Comparison of ENCODE assay signal across 12 cellular contexts in the genomic region with DNA sequence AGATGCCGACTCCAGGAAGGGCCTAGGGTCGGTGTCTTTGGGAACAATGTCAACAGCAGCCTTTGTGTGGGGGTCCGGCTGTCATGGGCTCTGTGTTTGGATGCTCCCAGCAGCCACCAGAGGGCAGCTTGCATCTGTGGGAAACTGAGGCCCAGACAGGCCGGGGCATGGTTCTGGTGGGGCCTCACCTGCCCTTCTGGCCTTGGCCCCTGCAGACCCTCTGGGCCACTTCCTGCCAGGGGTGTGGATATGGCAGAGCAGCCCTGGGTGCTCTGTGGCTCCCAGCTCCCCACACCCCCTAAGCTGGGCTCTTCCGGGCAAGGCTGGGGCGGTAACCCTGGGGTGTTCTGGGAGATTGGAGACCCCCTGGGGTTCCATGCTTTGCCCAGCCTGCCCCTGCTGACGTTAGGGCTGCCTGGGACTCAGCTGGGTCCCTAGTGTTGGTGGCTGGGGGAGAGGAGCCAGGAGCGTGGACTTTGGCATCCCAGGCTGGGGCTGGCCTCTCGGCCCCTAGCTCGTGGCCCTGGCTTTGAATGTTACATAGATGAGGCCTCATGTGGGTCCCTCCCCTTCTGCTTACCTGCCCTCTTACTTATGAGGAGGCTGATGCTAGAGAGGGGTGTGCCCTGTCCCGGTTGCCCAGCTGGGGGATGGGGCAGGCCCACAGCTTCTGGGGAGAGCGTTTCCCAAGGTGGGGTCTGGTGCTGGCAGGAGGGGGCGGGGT. TPM values are rescaled to one million over a fixed set of nuclear protein-coding genes. Genes with fewer than 3 reads are reported as not detected.
DNase-seq lines count a peak whose midpoint lies in the region; ATAC-seq and TF ChIP-seq lines count a peak whose summit lies in the region.
"Had no signal": no experiment of that assay in that cellular context is flagged by ENCODE, and none has a peak within 500 bp of the region (broad histone marks: within the 10 kb centered on the region; RNA-seq: fewer than 3 reads in every experiment).

No MANE protein-coding gene starts in this region.

- no peak for TF ChIP-seq POLR2A in gastrocnemius medialis (IDR thresholded peaks at IDR 0.05)

- CTCF ChIA-PET in activated CD4-positive, alpha-beta memory T cell treated with anti-CD3 and anti-CD28 coated beads for 36 hours (lab: Charles Lee): interaction anchor here (1.0 to 2.1 kb wide), 3 partner anchors 33 to 78 kb away, joined by 3 to 24 read pairs (median 3); no protein-coding TSS in a partner anchor
- CTCF ChIA-PET in activated CD4-positive, alpha-beta memory T cell treated with anti-CD3 and anti-CD28 coated beads, Interleukin-2, amount 10 ng/mL, durations not matched to agents 7 days and 5 days (lab: Charles Lee): interaction anchor here (1.1 kb wide), 1 partner anchor 79 kb away, joined by 6 read pairs; no protein-coding TSS in a partner anchor

- H3K27me3 Mint-ChIP-seq in activated CD4-positive, alpha-beta memory T cell treated with anti-CD3 and anti-CD28 coated beads for 36 hours: no peaks in the 10 kb centered on the region
- no peaks in the 10 kb centered on the region for H3K27me3 Mint-ChIP-seq in activated CD4-positive, alpha-beta memory T cell treated with anti-CD3 and anti-CD28 coated beads, Interleukin-2, amount 10 ng/mL, durations not matched to agents 7 days and 5 days
- H3K27me3 Mint-ChIP-seq in H9 (ENCODE audit: low read depth): no peaks in the 10 kb centered on the region
- H3K27me3 Mint-ChIP-seq: activated CD4-positive, alpha-beta T cell treated with anti-CD3 and anti-CD28 coated beads, Interleukin-2, amount 10 ng/mL, durations not matched to agents 24 days and 14 days; activated naive CD4-positive, alpha-beta T cell treated with anti-CD3 and anti-CD28 coated beads, Interleukin-2, amount 50 U/mL, for 24 hours had no signal

- H3K36me3 ChIP-seq in gastrocnemius medialis: no peaks in the 10 kb centered on the region

- H3K4me3 ChIP-seq in cardiac fibroblast (replicated peaks in 1 of 2; ENCODE audit: low read depth in 2 of 2, low read length in 2 of 2): no peak overlapping the region
- no peak overlapping the region for H3K4me3 ChIP-seq in gastrocnemius medialis

- no peak overlapping the region for H3K9ac ChIP-seq in H9 (ENCODE audit: extremely low read depth, insufficient read length, low read length)

- intact Hi-C loops in activated CD4-positive, alpha-beta memory T cell treated with anti-CD3 and anti-CD28 coated beads for 36 hours (cut with micrococcal nuclease): loop anchor here (1.0 kb wide), 1 partner anchor 79 kb away; no protein-coding TSS in a partner anchor
- intact Hi-C loops in gastrocnemius medialis (cut with DNase I; ENCODE audit: low total_unique reads): loop anchor here (5.0 kb wide), 1 partner anchor 82 kb away; no protein-coding TSS in a partner anchor

- no peak overlapping the region for H2AFZ ChIP-seq in H9 (ENCODE audit: low read length)

- H2BK20ac ChIP-seq in H9 (ENCODE audit: low read depth, low read length, poor library complexity, severe bottlenecking): no peak overlapping the region

- no peak overlapping the region for H3K23ac ChIP-seq in H9 (ENCODE audit: insufficient read length, low read depth, low read length)

- DNase-seq in activated CD4-positive, alpha-beta memory T cell treated with anti-CD3 and anti-CD28 coated beads for 36 hours: peak; percentile 26
- DNase-seq in activated CD4-positive, alpha-beta memory T cell treated with anti-CD3 and anti-CD28 coated beads, Interleukin-2, amount 10 ng/mL, durations not matched to agents 7 days and 5 days: no peak
- no peak for DNase-seq in H9
- DNase-seq in cardiac fibroblast (ENCODE audit: low read depth in 2 of 2): no peak
- DNase-seq in gastrocnemius medialis: no peak
- DNase-seq in glomerular visceral epithelial cell (ENCODE audit: extremely low spot score): no peak
- no peak for DNase-seq in hippocampal formation (lab: John Stamatoyannopoulos, UW)
- DNase-seq: ACHN; activated CD4-positive, alpha-beta T cell treated with anti-CD3 and anti-CD28 coated beads, Interleukin-2, amount 10 ng/mL, durations not matched to agents 24 days and 14 days; NCI-H1092 had no signal

- H2BK12ac ChIP-seq in H9 (ENCODE audit: insufficient read length, low read depth, low read length): no peak overlapping the region

- no peak overlapping the region for H2AK5ac ChIP-seq in H9 (ENCODE audit: insufficient read length, low read length)

- H4K91ac ChIP-seq in H9 (ENCODE audit: insufficient read length, low read depth, low read length): no peak overlapping the region

- H4K5ac ChIP-seq in H9 (ENCODE audit: insufficient read length, low read depth, low read length): no peak overlapping the region

- H3K14ac ChIP-seq in H9 (ENCODE audit: insufficient read depth, low read length): no peak overlapping the region

- no peak overlapping the region for H3K18ac ChIP-seq in H9 (ENCODE audit: insufficient read length, low read depth, low read length)

- H3K4me1 Mint-ChIP-seq in activated CD4-positive, alpha-beta memory T cell treated with anti-CD3 and anti-CD28 coated beads for 36 hours (ENCODE audit: low read depth): no peaks in the 10 kb centered on the region
- no peaks in the 10 kb centered on the region for H3K4me1 Mint-ChIP-seq in activated CD4-positive, alpha-beta memory T cell treated with anti-CD3 and anti-CD28 coated beads, Interleukin-2, amount 10 ng/mL, durations not matched to agents 7 days and 5 days
- H3K4me1 Mint-ChIP-seq in H9: peaks cover 0 to 12% of the 10 kb centered on the region in 2 experiments; a peak in 2 of 4 replicates
- H3K4me1 Mint-ChIP-seq: activated CD4-positive, alpha-beta T cell treated with anti-CD3 and anti-CD28 coated beads, Interleukin-2, amount 10 ng/mL, durations not matched to agents 24 days and 14 days; activated naive CD4-positive, alpha-beta T cell treated with anti-CD3 and anti-CD28 coated beads, Interleukin-2, amount 50 U/mL, for 24 hours had no signal

- POLR2A ChIA-PET in activated CD4-positive, alpha-beta memory T cell treated with anti-CD3 and anti-CD28 coated beads for 36 hours (lab: Charles Lee): no interaction called here
- POLR2A ChIA-PET in activated CD4-positive, alpha-beta memory T cell treated with anti-CD3 and anti-CD28 coated beads, Interleukin-2, amount 10 ng/mL, durations not matched to agents 7 days and 5 days (lab: Charles Lee): no interaction called here

- no peak overlapping the region for H3K27ac Mint-ChIP-seq in activated CD4-positive, alpha-beta memory T cell treated with anti-CD3 and anti-CD28 coated beads for 36 hours
- H3K27ac Mint-ChIP-seq in activated CD4-positive, alpha-beta memory T cell treated with anti-CD3 and anti-CD28 coated beads, Interleukin-2, amount 10 ng/mL, durations not matched to agents 7 days and 5 days: no peak overlapping the region
- no peak overlapping the region for H3K27ac Mint-ChIP-seq in H9

- H3K4me1 ChIP-seq in H9 (ENCODE audit: insufficient read depth, low read length) (no peaks in the 10 kb centered on the region), gastrocnemius medialis (peaks cover 77 to 84% of the 10 kb centered on the region in 2 donors)

- 0 out of 3 replicates have a peak, but pooled peaks have one; percentile 16 for TF ChIP-seq CTCF in H9 (conservative IDR thresholded peaks at IDR 0.05)
- TF ChIP-seq CTCF in cardiac fibroblast (IDR thresholded peaks at IDR 0.05; ENCODE audit: low read depth, low read length): peak; percentile 6
- TF ChIP-seq CTCF in gastrocnemius medialis (IDR thresholded peaks at IDR 0.05 in 4 of 5, conservative IDR thresholded peaks at IDR 0.05 in 1 of 5): peak in 4 of 5 experiments; percentile 21 to 45 (median 42)

- no peak overlapping the region for H3K56ac ChIP-seq in H9 (ENCODE audit: insufficient read length, low read depth, low read length)

- H3K79me1 ChIP-seq in H9 (ENCODE audit: insufficient read depth, low read depth, low read length, poor library complexity, severe bottlenecking): no peaks in the 10 kb centered on the region

- WGBS in H9 (ENCODE audit: extremely low coverage, insufficient read length, low lambda C conversion rate): no CpG with 5 or more reads among the region's 13 CpGs

- no peak overlapping the region for H2BK5ac ChIP-seq in H9 (ENCODE audit: insufficient read length, low read length)

- no peak overlapping the region for H3K4me2 ChIP-seq in H9 (ENCODE audit: insufficient read depth, insufficient read length, low read length)

- no peaks in the 10 kb centered on the region for H4K20me1 ChIP-seq in H9 (ENCODE audit: control insufficient read depth, insufficient read depth, insufficient read length)

- no peak overlapping the region for H3K4me3 Mint-ChIP-seq in activated CD4-positive, alpha-beta memory T cell treated with anti-CD3 and anti-CD28 coated beads for 36 hours
- no peak overlapping the region for H3K4me3 Mint-ChIP-seq in activated CD4-positive, alpha-beta memory T cell treated with anti-CD3 and anti-CD28 coated beads, Interleukin-2, amount 10 ng/mL, durations not matched to agents 7 days and 5 days
- no peak overlapping the region for H3K4me3 Mint-ChIP-seq in H9
- H3K4me3 Mint-ChIP-seq: activated CD4-positive, alpha-beta T cell treated with anti-CD3 and anti-CD28 coated beads, Interleukin-2, amount 10 ng/mL, durations not matched to agents 24 days and 14 days; activated naive CD4-positive, alpha-beta T cell treated with anti-CD3 and anti-CD28 coated beads, Interleukin-2, amount 50 U/mL, for 24 hours had no signal

- H3K27ac ChIP-seq in H9 (ENCODE audit: insufficient read length, low read depth, low read length) (no peak overlapping the region), gastrocnemius medialis (peak overlapping the region; percentile 92 to 97 (median 96))

- no peak overlapping the region for H2BK15ac ChIP-seq in H9 (ENCODE audit: low read depth, low read length)

- no peaks in the 10 kb centered on the region for H3K27me3 ChIP-seq in H9 (ENCODE audit: insufficient read depth, low read length)
- no peaks in the 10 kb centered on the region for H3K27me3 ChIP-seq in gastrocnemius medialis

- no peaks in the 10 kb centered on the region for H3K23me2 ChIP-seq in H9 (ENCODE audit: insufficient read length, low read depth, low read length, poor library complexity, severe bottlenecking)

- no peaks in the 10 kb centered on the region for H3K36me3 Mint-ChIP-seq in activated CD4-positive, alpha-beta memory T cell treated with anti-CD3 and anti-CD28 coated beads for 36 hours
- no peaks in the 10 kb centered on the region for H3K36me3 Mint-ChIP-seq in activated CD4-positive, alpha-beta memory T cell treated with anti-CD3 and anti-CD28 coated beads, Interleukin-2, amount 10 ng/mL, durations not matched to agents 7 days and 5 days (ENCODE audit: low read depth)
- H3K36me3 Mint-ChIP-seq in H9 (ENCODE audit: insufficient read depth in 1 of 3, low read depth in 3 of 3): no peaks in the 10 kb centered on the region
- H3K36me3 Mint-ChIP-seq: activated naive CD4-positive, alpha-beta T cell treated with anti-CD3 and anti-CD28 coated beads, Interleukin-2, amount 50 U/mL, for 24 hours had no signal

- H4K8ac ChIP-seq in H9 (replicated peaks; ENCODE audit: insufficient read length, low read depth, low read length): no peak overlapping the region

- in situ Hi-C loops in gastrocnemius medialis (cut with MboI; ENCODE audit: low sequenced_read_pairs in 4 of 4): no loop called here

- no peak overlapping the region for H3T11ph ChIP-seq in H9 (ENCODE audit: low read length)

- no peaks in the 10 kb centered on the region for H3K9me3 Mint-ChIP-seq in activated CD4-positive, alpha-beta memory T cell treated with anti-CD3 and anti-CD28 coated beads for 36 hours
- peaks cover 3% of the 10 kb centered on the region for H3K9me3 Mint-ChIP-seq in activated CD4-positive, alpha-beta memory T cell treated with anti-CD3 and anti-CD28 coated beads, Interleukin-2, amount 10 ng/mL, durations not matched to agents 7 days and 5 days
- H3K9me3 Mint-ChIP-seq in H9: no peaks in the 10 kb centered on the region
- H3K9me3 Mint-ChIP-seq: activated CD4-positive, alpha-beta T cell treated with anti-CD3 and anti-CD28 coated beads, Interleukin-2, amount 10 ng/mL, durations not matched to agents 24 days and 14 days; activated naive CD4-positive, alpha-beta T cell treated with anti-CD3 and anti-CD28 coated beads, Interleukin-2, amount 50 U/mL, for 24 hours had no signal

- H2BK120ac ChIP-seq in H9 (ENCODE audit: low read depth, low read length, poor library complexity, severe bottlenecking): no peak overlapping the region

- H3K4ac ChIP-seq in H9 (ENCODE audit: low read depth, low read length): no peak overlapping the region

- no peak for ATAC-seq in gastrocnemius medialis
- no peak for ATAC-seq in HG02884 (IDR thresholded peaks at IDR 0.05; ENCODE audit: unreplicated experiment)

- H3K9me3 ChIP-seq in H9 (ENCODE audit: control insufficient read depth, low read depth, low read length) (no peaks in the 10 kb centered on the region), gastrocnemius medialis (no peaks in the 10 kb centered on the region)

- peaks cover 3% of the 10 kb centered on the region; the same call in 1 of the 2 replicates for H3K79me2 ChIP-seq in H9 (ENCODE audit: insufficient read depth, low read length)

RNA-seq across cellular contexts. Expression of a gene that starts 38.3 kb away (rescaled TPM):
- 10 to 100 TPM; 22.1 to 22.5 TPM for total RNA-seq in activated CD4-positive, alpha-beta memory T cell treated with anti-CD3 and anti-CD28 coated beads for 36 hours
- total RNA-seq in activated CD4-positive, alpha-beta memory T cell treated with anti-CD3 and anti-CD28 coated beads, Interleukin-2, amount 10 ng/mL, durations not matched to agents 7 days and 5 days: 1 to 10 TPM; 7.0 to 7.8 TPM
- total RNA-seq in H9 (2021): 29.9 and 30.1 TPM in 2 replicates
- total RNA-seq in gastrocnemius medialis: 100 to 1,000 TPM in 3 of 4 donors, 10 to 100 TPM in 1; 70.8 to 224 (median 160) TPM
